ENCODE assay signal across 1 cellular context in genomic region chr11:69318093-69318420, GRCh38.
TF ChIP-seq lines count a peak whose summit lies in the region.

No MANE protein-coding gene starts in this region.

TF ChIP-seq in SK-N-SH treated with all-trans-retinoic acid at 6 μM for 48 hours, 23 proteins besides CTCF, POLR2A, EP300 and RAD21 (continued from another document):
- no peak for TF ChIP-seq CREB5 (CRISPR knock-in tag; IDR thresholded peaks at IDR 0.05; ENCODE audit: low read depth)
- no peak for TF ChIP-seq ZNF8 (CRISPR knock-in tag; IDR thresholded peaks at IDR 0.05)
- TF ChIP-seq RARB (CRISPR knock-in tag; IDR thresholded peaks at IDR 0.05) = no peak
TF ChIP-seq in SK-N-SH treated with all-trans-retinoic acid at 6 μM for 48 hours: peak in this region for 0.
